In genomic region chr20:37530696-37531095, GRCh38 we compare ENCODE assay signal across 30 cellular contexts. TPM values are rescaled to one million over a fixed set of nuclear protein-coding genes. Genes with fewer than 3 reads are reported as not detected.
"Had no signal": no experiment of that assay in that cellular context is flagged by ENCODE, and none has a peak within 500 bp of the region (broad histone marks: within the 10 kb centered on the region; RNA-seq: fewer than 3 reads in every experiment).

No MANE protein-coding gene starts in this region.

- H3K9me3 Mint-ChIP-seq: nephron progenitor cell; neural progenitor cell; stimulated activated memory B cell treated with anti-CD40 and anti-IgM and Interleukin-4, amounts not matched to agents 10 μg/mL and 1 μg/mL and 100 μg/mL, for 72 hours; stimulated activated naive CD8-positive, alpha-beta T cell treated with anti-CD3 and anti-CD28 coated beads, Interleukin-15, amount 100 ng/mL, for 72 hours; type B pancreatic cell had no signal

- H3K36me3 Mint-ChIP-seq: naive thymus-derived CD4-positive, alpha-beta T cell; neural progenitor cell; stimulated activated memory B cell treated with anti-CD40 and anti-IgM and Interleukin-4, amounts not matched to agents 10 μg/mL and 1 μg/mL and 100 μg/mL, for 72 hours had no signal

- H3K9me3 ChIP-seq: ovary, psoas muscle, spleen, tibial artery, transverse colon, upper lobe of right lung, uterus had no signal

- DNase-seq: naive thymus-derived CD4-positive, alpha-beta T cell; nephron progenitor cell; occipital lobe; ovary; posterior cingulate gyrus; psoas muscle; right cardiac atrium; spleen; stimulated activated CD4-positive, alpha-beta T cell treated with anti-CD3 and anti-CD28 coated beads, Interleukin-12 subunit alpha, Interleukin-12 subunit beta, amount 100 ng/mL, for 4 hours; stimulated activated CD4-positive, alpha-beta T cell treated with anti-CD3 and anti-CD28 coated beads, Interleukin-1b, Interleukin-23, amount 100 ng/mL, for 48 hours; stimulated activated CD4-positive, alpha-beta T cell treated with anti-CD3 and anti-CD28 coated beads, Interleukin-4, amount 100 ng/mL, for 1 hour; stimulated activated CD4-positive, alpha-beta T cell treated with anti-CD3 and anti-CD28 coated beads, Interleukin-4, amount 100 ng/mL, for 4 hours; stimulated activated CD8-positive, alpha-beta memory T cell treated with anti-CD3 and anti-CD28 coated beads, Interleukin-4, amount 100 ng/mL, for 48 hours; stimulated activated naive CD4-positive, alpha-beta T cell; stimulated activated naive CD8-positive, alpha-beta T cell treated with anti-CD3 and anti-CD28 coated beads, Interleukin-15, amount 100 ng/mL, for 72 hours; stimulated activated naive CD8-positive, alpha-beta T cell treated with anti-CD3 and anti-CD28 coated beads, Interleukin-15, Interleukin-2, amounts not matched to agents 100 U/mL and 50 U/mL, for 24 hours; substantia nigra; tibial artery; transverse colon; upper lobe of right lung; uterus had no signal

- H3K36me3 ChIP-seq: neural progenitor cell, ovary, spleen, tibial artery, transverse colon, upper lobe of right lung, uterus had no signal

- ATAC-seq: naive thymus-derived CD4-positive, alpha-beta T cell; psoas muscle; right cardiac atrium; sciatic nerve; stimulated activated memory B cell treated with anti-CD40 and anti-IgM and Interleukin-4, amounts not matched to agents 10 μg/mL and 1 μg/mL and 100 μg/mL, for 72 hours; stimulated activated naive CD8-positive, alpha-beta T cell treated with anti-CD3 and anti-CD28 coated beads, Interleukin-15, amount 100 ng/mL, for 72 hours; stimulated activated naive CD8-positive, alpha-beta T cell treated with anti-CD3 and anti-CD28 coated beads, Interleukin-15, Interleukin-2, amounts not matched to agents 100 U/mL and 50 U/mL, for 24 hours; upper lobe of right lung had no signal

- H3K27me3 ChIP-seq: neural progenitor cell, ovary, spleen, transverse colon, upper lobe of right lung, uterus had no signal

- H3K4me3 ChIP-seq: neural progenitor cell, ovary, psoas muscle, skin epidermis, smooth muscle cell, spleen, tibial artery, transverse colon, upper lobe of right lung, uterus had no signal

- H3K27ac Mint-ChIP-seq: nephron progenitor cell; neural progenitor cell; progenitor cell of endocrine pancreas; stimulated activated memory B cell treated with anti-CD40 and anti-IgM and Interleukin-4, amounts not matched to agents 10 μg/mL and 1 μg/mL and 100 μg/mL, for 72 hours; stimulated activated naive CD8-positive, alpha-beta T cell treated with anti-CD3 and anti-CD28 coated beads, Interleukin-15, amount 100 ng/mL, for 72 hours; type B pancreatic cell had no signal

- H3K27ac ChIP-seq: neural progenitor cell, ovary, parathyroid adenoma, psoas muscle, skin epidermis, spleen, tibial artery, transverse colon, upper lobe of right lung, uterus had no signal

- H3K9ac ChIP-seq: neural progenitor cell, parathyroid adenoma had no signal

- H3K27me3 Mint-ChIP-seq: progenitor cell of endocrine pancreas; stimulated activated memory B cell treated with anti-CD40 and anti-IgM and Interleukin-4, amounts not matched to agents 10 μg/mL and 1 μg/mL and 100 μg/mL, for 72 hours; type B pancreatic cell had no signal

- H3K4me2 ChIP-seq: neural progenitor cell, smooth muscle cell had no signal

- H2AFZ ChIP-seq: neural progenitor cell, parathyroid adenoma had no signal

- H3K4me3 Mint-ChIP-seq: naive thymus-derived CD4-positive, alpha-beta T cell; nephron progenitor cell; neural progenitor cell; stimulated activated memory B cell treated with anti-CD40 and anti-IgM and Interleukin-4, amounts not matched to agents 10 μg/mL and 1 μg/mL and 100 μg/mL, for 72 hours; stimulated activated naive CD8-positive, alpha-beta T cell treated with anti-CD3 and anti-CD28 coated beads, Interleukin-15, amount 100 ng/mL, for 72 hours; type B pancreatic cell had no signal

RNA-seq across cellular contexts. Expression of gene NNAT, which starts 9.6 kb away (rescaled TPM):
- total RNA-seq: naive thymus-derived CD4-positive, alpha-beta T cell; osteoblast; smooth muscle cell had no signal
- polyA plus RNA-seq: naive thymus-derived CD4-positive, alpha-beta T cell had no signal
